In genomic region chr17:35160354-35161201, GRCh38 we compare ENCODE assay signal across 13 cellular contexts. TPM values are rescaled to one million over a fixed set of nuclear protein-coding genes. Genes with fewer than 3 reads are reported as not detected.
A peak's percentile ranks its signal among the peaks of the same experiment; 100 is the strongest.
DNase-seq lines count a peak whose midpoint lies in the region; ATAC-seq lines count a peak whose summit lies in the region.
"Had no signal": no experiment of that assay in that cellular context is flagged by ENCODE, and none has a peak within 500 bp of the region (broad histone marks: within the 10 kb centered on the region; RNA-seq: fewer than 3 reads in every experiment).

No MANE protein-coding gene starts in this region.

- CTCF ChIA-PET in T-cell (lab: Charles Lee) = interaction anchor here in 1 of 2 donors (0.6 to 2.4 kb wide), 5 partner anchors 54 to 731 kb away, joined by 3 to 13 read pairs (median 3); partner anchors contain the start of gene SLFN5

- POLR2A ChIA-PET in T-cell (lab: Charles Lee) = interaction anchor here (0.6 to 1.3 kb wide), 5 partner anchors 8 to 113 kb away, joined by 3 to 5 read pairs (median 4); no protein-coding TSS in a partner anchor

- H3K27me3 Mint-ChIP-seq in T-cell = no peaks in the 10 kb centered on the region
- H3K27me3 Mint-ChIP-seq in activated naive CD8-positive, alpha-beta T cell treated with anti-CD3 and anti-CD28 coated beads, Interleukin-2, amount 50 U/mL, for 24 hours = peaks cover 2% of the 10 kb centered on the region

- DNase-seq in T-cell = peak in 30 of 34 experiments; percentile 6 to 66 (median 46)
- peak; percentile 21 to 47 for DNase-seq in activated CD4-positive, alpha-beta T cell treated with anti-CD3 and anti-CD28 coated beads, Interleukin-2, amount 50 U/mL, for 48 hours
- peak; percentile 44 for DNase-seq in activated naive CD8-positive, alpha-beta T cell treated with anti-CD3 and anti-CD28 coated beads, Interleukin-2, amount 50 U/mL, for 24 hours
- peak; percentile 22 to 47 for DNase-seq in stimulated activated CD4-positive, alpha-beta T cell treated with anti-CD3 and anti-CD28 coated beads, Interleukin-4, amount 100 ng/mL, for 4 hours
- DNase-seq in inferior parietal cortex (ENCODE audit: extremely low spot score) = no peak
- DNase-seq in NCI-H1092 (lab: John Stamatoyannopoulos, UW) = no peak
- DNase-seq: islet precursor cell, NCI-H1930 had no signal

- no peaks in the 10 kb centered on the region for H3K9me3 Mint-ChIP-seq in T-cell
- no peaks in the 10 kb centered on the region for H3K9me3 Mint-ChIP-seq in activated naive CD8-positive, alpha-beta T cell treated with anti-CD3 and anti-CD28 coated beads, Interleukin-2, amount 50 U/mL, for 24 hours

- peak overlapping the region; percentile 66 to 79 (median 71) for H3K4me3 Mint-ChIP-seq in T-cell
- H3K4me3 Mint-ChIP-seq in activated naive CD8-positive, alpha-beta T cell treated with anti-CD3 and anti-CD28 coated beads, Interleukin-2, amount 50 U/mL, for 24 hours = peak overlapping the region; percentile 52

- peaks cover 56 to 61% (median 59%) of the 10 kb centered on the region in 3 donors for H3K4me1 Mint-ChIP-seq in T-cell
- peaks cover 38% of the 10 kb centered on the region for H3K4me1 Mint-ChIP-seq in activated naive CD8-positive, alpha-beta T cell treated with anti-CD3 and anti-CD28 coated beads, Interleukin-2, amount 50 U/mL, for 24 hours

- ATAC-seq in T-cell (replicated peaks in 1 of 4) = peak; percentile 73 to 85 (median 78)
- ATAC-seq in activated naive CD8-positive, alpha-beta T cell treated with anti-CD3 and anti-CD28 coated beads, Interleukin-2, amount 50 U/mL, for 24 hours = peak; percentile 70
- ATAC-seq in HG02588 (IDR thresholded peaks at IDR 0.05; ENCODE audit: unreplicated experiment) = no peak
- ATAC-seq: gastroesophageal sphincter had no signal

- peak overlapping the region; percentile 92 to 98 for H3K27ac Mint-ChIP-seq in T-cell
- peak overlapping the region; percentile 17 for H3K27ac Mint-ChIP-seq in activated naive CD8-positive, alpha-beta T cell treated with anti-CD3 and anti-CD28 coated beads, Interleukin-2, amount 50 U/mL, for 24 hours

- H3K36me3 Mint-ChIP-seq in T-cell = no peaks in the 10 kb centered on the region
- H3K36me3 Mint-ChIP-seq in activated naive CD8-positive, alpha-beta T cell treated with anti-CD3 and anti-CD28 coated beads, Interleukin-2, amount 50 U/mL, for 24 hours (ENCODE audit: low read depth) = no peaks in the 10 kb centered on the region

RNA-seq across cellular contexts. Expression of gene UNC45B, which starts 13.0 kb away (rescaled TPM):
- under 1 TPM; 0.13 to 0.50 (median 0.26) TPM for total RNA-seq in T-cell
- total RNA-seq: SK-MEL-5, thoracic aorta had no signal

RNA-seq across cellular contexts. Expression of gene NLE1, which starts 18.5 kb away (rescaled TPM):
- 10 to 100 TPM; 12.3 to 29.1 (median 17.8) TPM for total RNA-seq in T-cell

RNA-seq across cellular contexts. Expression of gene SLC35G3, which starts 33.6 kb away (rescaled TPM):
- total RNA-seq in T-cell = not detected
- total RNA-seq: gastroesophageal sphincter, mucosa of gallbladder, SK-MEL-5, thoracic aorta had no signal

RNA-seq across cellular contexts. Expression of gene FNDC8, which starts 39.2 kb away (rescaled TPM):
- total RNA-seq in T-cell = not detected
- total RNA-seq: gastroesophageal sphincter, mucosa of gallbladder, SK-MEL-5, thoracic aorta had no signal

RNA-seq across cellular contexts. Expression of gene RAD51D, which starts 40.9 kb away (rescaled TPM):
- total RNA-seq in T-cell = 10 to 100 TPM; 14.6 to 29.9 (median 19.0) TPM

Comparison
In these comparisons a context has a peak if more than half of its experiments do, and no peak if none do; other contexts are left out.
1. DNase-seq: peak in T-cell (30 of 34), activated CD4-positive, alpha-beta T cell treated with anti-CD3 and anti-CD28 coated beads, Interleukin-2, amount 50 U/mL, for 48 hours (2 of 2), activated naive CD8-positive, alpha-beta T cell treated with anti-CD3 and anti-CD28 coated beads, Interleukin-2, amount 50 U/mL, for 24 hours (single experiment) and stimulated activated CD4-positive, alpha-beta T cell treated with anti-CD3 and anti-CD28 coated beads, Interleukin-4, amount 100 ng/mL, for 4 hours (2 of 2); none in inferior parietal cortex (single experiment) and NCI-H1092 (single experiment).